Comparison of ENCODE assay signal across 8 cellular contexts in the genomic region with DNA sequence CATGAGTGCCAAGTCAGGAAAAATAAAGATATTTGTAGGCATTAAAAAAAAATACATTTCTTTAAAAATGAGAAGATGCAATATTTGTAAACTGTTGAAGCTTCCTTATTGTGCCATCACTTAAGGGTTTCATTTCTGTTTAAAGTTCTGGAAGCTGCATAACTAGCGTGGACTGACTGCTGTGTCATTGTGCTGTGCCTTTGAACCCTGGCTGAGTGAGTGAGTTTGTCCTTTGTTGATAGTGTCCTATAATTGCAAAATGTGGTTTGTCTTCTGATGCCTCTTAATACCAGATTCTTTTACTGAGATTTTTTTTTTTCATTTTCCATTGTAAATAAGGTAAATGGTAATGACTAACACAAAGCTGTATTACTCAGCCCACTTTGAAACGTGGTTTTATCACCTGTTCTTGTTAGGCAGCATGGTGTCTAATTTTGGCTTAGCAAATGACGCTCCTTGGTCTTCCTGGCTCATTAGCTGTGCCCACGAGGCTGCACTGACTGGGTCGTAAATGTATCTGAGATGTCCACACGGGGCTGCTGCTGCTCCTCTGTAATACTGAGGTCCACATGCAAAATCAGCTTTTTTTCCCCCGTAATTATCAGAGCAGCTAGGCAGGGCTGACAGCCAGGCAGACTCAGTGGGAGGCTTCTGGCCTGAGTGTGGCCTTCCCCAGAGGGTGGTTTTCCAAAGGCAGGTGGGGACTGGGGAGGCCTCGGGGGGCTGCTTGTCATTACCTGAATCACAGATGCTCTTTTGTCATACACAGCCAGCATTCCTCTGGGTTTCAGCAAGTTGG. TPM values are rescaled to one million over a fixed set of nuclear protein-coding genes. Genes with fewer than 3 reads are reported as not detected.
A peak's percentile ranks its signal among the peaks of the same experiment; 100 is the strongest.
DNase-seq lines count a peak whose midpoint lies in the region; ATAC-seq, FAIRE-seq and TF ChIP-seq lines count a peak whose summit lies in the region.

No MANE protein-coding gene starts in this region.

- intact Hi-C loops in adrenal gland (cut with DNase I) = no loop called here

- H3K4me1 ChIP-seq in DND-41 (ENCODE audit: insufficient read depth, low read length) (no peaks in the 10 kb centered on the region), adrenal gland (replicated peaks in 1 of 2) (no peaks in the 10 kb centered on the region), small intestine (ENCODE audit: control insufficient read depth in 2 of 2, insufficient read depth in 1 of 2, low read depth in 1 of 2, low read length in 1 of 2) (no peaks in the 10 kb centered on the region)

- H3K27me3 ChIP-seq in DND-41 (ENCODE audit: insufficient read depth, low read length, poor library complexity) = no peaks in the 10 kb centered on the region
- no peaks in the 10 kb centered on the region for H3K27me3 ChIP-seq in adrenal gland
- H3K27me3 ChIP-seq in small intestine (ENCODE audit: control insufficient read depth in 2 of 2, insufficient read depth in 2 of 2, low read length in 2 of 2) = no peaks in the 10 kb centered on the region

- no peak for ATAC-seq in DND-41 (ENCODE audit: insufficient read depth, low read depth)
- ATAC-seq in HG03045 (IDR thresholded peaks at IDR 0.05; ENCODE audit: unreplicated experiment) = no peak

- H3K27ac ChIP-seq in DND-41 (ENCODE audit: low read length) (no peak overlapping the region), adrenal gland (peak overlapping the region in 1 of 5 donors; percentile 54), small intestine (ENCODE audit: low read depth in 1 of 2, low read length in 1 of 2) (no peak overlapping the region)

- no peak for FAIRE-seq in small intestine (lab: Jason Lieb, UNC)

- DNase-seq in DND-41 = no peak
- peak; percentile 75 for DNase-seq in NCI-H146 treated with DMSO at 0.1 percent for 48 hours (lab: John Stamatoyannopoulos, UW; ENCODE audit: unreplicated experiment)
- DNase-seq in adrenal gland = peak in 6 of 7 donors; percentile 24 to 67 (median 56)
- DNase-seq in kidney tubule cell (ENCODE audit: low spot score) = peak; percentile 83
- DNase-seq in hippocampal formation (lab: John Stamatoyannopoulos, UW) = no peak
- no peak for DNase-seq in small intestine
- DNase-seq in GM19240 (ENCODE audit: insufficient read length, low spot score) = no peak

- H3K36me3 ChIP-seq in DND-41 (ENCODE audit: insufficient read depth, low read length) = peaks cover 75% of the 10 kb centered on the region
- peaks cover 0 to 66% of the 10 kb centered on the region in 2 donors for H3K36me3 ChIP-seq in adrenal gland (replicated peaks in 1 of 2)
- peaks cover 15 to 25% of the 10 kb centered on the region in 2 donors for H3K36me3 ChIP-seq in small intestine (ENCODE audit: control insufficient read depth in 2 of 2, insufficient read depth in 2 of 2, low read length in 2 of 2)

- no peak for TF ChIP-seq POLR2A in adrenal gland (IDR thresholded peaks at IDR 0.05)

- H3K4me2 ChIP-seq in DND-41 (ENCODE audit: insufficient read depth, low read length) = no peak overlapping the region

- H3K4me3 ChIP-seq in DND-41 (ENCODE audit: low read depth in 1 of 2, low read length in 2 of 2) = no peak overlapping the region
- H3K4me3 ChIP-seq in adrenal gland = no peak overlapping the region
- H3K4me3 ChIP-seq in small intestine (ENCODE audit: low read depth in 1 of 2, low read length in 2 of 2) = no peak overlapping the region

- 34 to 43% (median 42%) methylated on average over 7 to 8 of the region's 8 CpGs for WGBS in adrenal gland, 4 donors
- 36 to 56% (median 43%) methylated on average over 8 of the region's 8 CpGs for WGBS in small intestine, 3 donors

- TF ChIP-seq CTCF in DND-41 (IDR thresholded peaks at IDR 0.05; ENCODE audit: borderline replicate concordance, extremely low read depth, low read length, poor library complexity, severe bottlenecking) (peak; percentile 28), adrenal gland (IDR thresholded peaks at IDR 0.05) (peak in 5 of 6 experiments; percentile 38 to 53 (median 43))

- peaks cover 18% of the 10 kb centered on the region; the same call in 1 of the 2 replicates for H4K20me1 ChIP-seq in DND-41 (ENCODE audit: insufficient read depth, low read length)

- peaks cover 30% of the 10 kb centered on the region for H3K79me2 ChIP-seq in DND-41 (ENCODE audit: insufficient read depth, low read length)

- H2AFZ ChIP-seq in DND-41 (ENCODE audit: low read depth, low read length) = no peak overlapping the region

- H3K9me3 ChIP-seq in DND-41 (ENCODE audit: insufficient read depth, low read length, severe bottlenecking) = no peaks in the 10 kb centered on the region
- no peaks in the 10 kb centered on the region for H3K9me3 ChIP-seq in adrenal gland (replicated peaks in 1 of 3)
- H3K9me3 ChIP-seq in small intestine (ENCODE audit: control insufficient read depth, low read depth) = no peaks in the 10 kb centered on the region

- no peak overlapping the region for H3K9ac ChIP-seq in DND-41 (ENCODE audit: low read depth, low read length)

RNA-seq across cellular contexts. Expression of gene ZSCAN25, which starts 14.8 kb away (rescaled TPM):
- total RNA-seq in adrenal gland = 10 to 100 TPM; 11.0 to 18.4 (median 13.9) TPM
- polyA plus RNA-seq in adrenal gland (1 to 10 TPM; 5.4 to 7.9 (median 6.0) TPM), small intestine (1 to 10 TPM; 4.5 to 5.2 (median 5.1) TPM)

RNA-seq across cellular contexts. Expression of gene TMEM225B, which starts 33.4 kb away (rescaled TPM):
- total RNA-seq in adrenal gland = 1 to 10 TPM in 7 of 8 donors, under 1 TPM in 1; 0.52 to 4.9 (median 1.8) TPM
- polyA plus RNA-seq in adrenal gland (1 to 10 TPM; 1.4 to 2.7 (median 2.1) TPM), small intestine (under 1 TPM in 1 of 3 donors, not detected in 2; 0.45 TPM)

RNA-seq across cellular contexts. Expression of gene CYP3A5, which starts 48.3 kb away (rescaled TPM):
- 10 to 100 TPM in 6 of 8 donors, 1 to 10 TPM in 2; 4.1 to 92.7 (median 33.3) TPM for total RNA-seq in adrenal gland
- polyA plus RNA-seq in adrenal gland (10 to 100 TPM in 2 of 3 donors, 1 to 10 TPM in 1; 10.0 to 80.0 (median 55.3) TPM), small intestine (1,000 to 10,000 TPM in 1 of 3 donors, 100 to 1,000 TPM in 1, 10 to 100 TPM in 1; 63.7 to 1,093 (median 613) TPM)

Comparison
In these comparisons a context has a peak if more than half of its experiments do, and no peak if none do; other contexts are left out.
1. DNase-seq: peak in NCI-H146 treated with DMSO at 0.1 percent for 48 hours (single experiment), adrenal gland (6 of 7) and kidney tubule cell (single experiment); none in DND-41 (single experiment), hippocampal formation (0 of 2), small intestine (single experiment) and GM19240 (single experiment).